Comparison of ENCODE assay signal across 23 cellular contexts in genomic region chr20:63080411-63080810, GRCh38.
"Had no signal": no experiment of that assay in that cellular context is flagged by ENCODE, and none has a peak within 500 bp of the region (broad histone marks: within the 10 kb centered on the region; RNA-seq: fewer than 3 reads in every experiment).

No MANE protein-coding gene starts in this region.

- H3K27ac ChIP-seq: ascending aorta, heart right ventricle, ovary, psoas muscle, transverse colon, vagina had no signal

- H3K4me3 Mint-ChIP-seq: activated CD4-positive, alpha-beta T cell treated with anti-CD3 and anti-CD28 coated beads, Interleukin-2, amount 10 ng/mL, durations not matched to agents 7 days and 5 days; activated CD8-positive, alpha-beta T cell treated with anti-CD3 and anti-CD28 coated beads, Interleukin-2, amount 10 ng/mL, durations not matched to agents 7 days and 5 days; immature natural killer cell; neural crest cell had no signal

- H3K27me3 ChIP-seq: ascending aorta, ovary, vagina had no signal

- DNase-seq: activated CD4-positive, alpha-beta T cell treated with anti-CD3 and anti-CD28 coated beads, Interleukin-2, amount 10 ng/mL, durations not matched to agents 7 days and 5 days; activated CD8-positive, alpha-beta memory T cell treated with anti-CD3 and anti-CD28 coated beads, Interleukin-2, amount 50 U/mL, for 48 hours; activated CD8-positive, alpha-beta T cell treated with anti-CD3 and anti-CD28 coated beads, Interleukin-2, amount 10 ng/mL, durations not matched to agents 7 days and 5 days; activated naive CD4-positive, alpha-beta T cell treated with Interleukin-2 at 50 U/mL for 16 hours; cerebellar nuclear complex; effector CD4-positive, alpha-beta T cell; immature natural killer cell; mammary epithelial cell; midbrain; stimulated activated CD4-positive, alpha-beta T cell treated with anti-CD3 and anti-CD28 coated beads, Interleukin-1b, Interleukin-23, amount 100 ng/mL, for 48 hours; stimulated activated CD8-positive, alpha-beta memory T cell treated with anti-CD3 and anti-CD28 coated beads, Interleukin-4, amount 100 ng/mL, for 48 hours; stimulated activated naive CD4-positive, alpha-beta T cell treated with Interleukin-2 at 50 U/mL for 16 hours; substantia nigra; T1000; transverse colon had no signal

- H3K4me3 ChIP-seq: ascending aorta, heart right ventricle, ovary, psoas muscle, transverse colon, vagina had no signal

- H3K9me3 ChIP-seq: vagina had no signal

- H3K4me1 ChIP-seq: ascending aorta, heart right ventricle, psoas muscle, transverse colon, vagina had no signal

- H3K4me1 Mint-ChIP-seq: activated CD4-positive, alpha-beta T cell treated with anti-CD3 and anti-CD28 coated beads, Interleukin-2, amount 10 ng/mL, durations not matched to agents 7 days and 5 days; immature natural killer cell; neural crest cell had no signal

- H3K36me3 ChIP-seq: ascending aorta, heart right ventricle, ovary, transverse colon, vagina had no signal

- ATAC-seq: activated CD4-positive, CD25-positive, alpha-beta regulatory T cell treated with anti-CD3 and anti-CD28 coated beads, Interleukin-2, amount 50 U/mL, for 24 hours; activated CD8-positive, alpha-beta T cell treated with anti-CD3 and anti-CD28 coated beads, Interleukin-2, amount 10 ng/mL, durations not matched to agents 7 days and 5 days; esophagus mucosa; heart right ventricle; psoas muscle had no signal

- H3K27ac Mint-ChIP-seq: activated CD4-positive, alpha-beta T cell treated with anti-CD3 and anti-CD28 coated beads, Interleukin-2, amount 10 ng/mL, durations not matched to agents 7 days and 5 days; activated CD8-positive, alpha-beta T cell treated with anti-CD3 and anti-CD28 coated beads, Interleukin-2, amount 10 ng/mL, durations not matched to agents 7 days and 5 days; immature natural killer cell had no signal
